27 cellular contexts compared by ENCODE assay signal in the genomic region with DNA sequence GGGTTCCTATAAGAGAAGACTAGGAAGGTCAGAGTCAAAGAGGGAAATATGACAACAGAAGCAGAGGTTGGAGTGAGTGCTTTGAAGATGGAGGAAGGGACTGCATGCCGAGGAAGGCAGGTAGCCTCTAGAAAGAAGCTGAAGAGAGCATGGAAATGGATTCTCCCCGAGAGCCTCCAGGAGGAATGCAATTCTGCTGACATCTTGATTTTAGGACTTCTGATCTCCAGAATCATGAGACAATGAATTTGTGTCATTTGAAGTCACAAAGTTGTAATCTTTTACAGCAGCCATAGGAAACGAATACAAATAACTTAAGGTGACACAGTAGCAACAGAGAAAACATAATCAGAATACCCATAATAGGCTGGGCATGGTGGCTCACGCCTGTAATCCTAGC.
DNase-seq lines count a peak whose midpoint lies in the region; ATAC-seq, FAIRE-seq and TF ChIP-seq lines count a peak whose summit lies in the region.
"Had no signal": no experiment of that assay in that cellular context is flagged by ENCODE, and none has a peak within 500 bp of the region (broad histone marks: within the 10 kb centered on the region; RNA-seq: fewer than 3 reads in every experiment).

No MANE protein-coding gene starts in this region.

- H3K4me3 ChIP-seq in A549 (no peak overlapping the region), BLaER1 (no peak overlapping the region), gastrocnemius medialis (no peak overlapping the region)
- H3K4me3 ChIP-seq: GM12878 had no signal

- H3K27me3 Mint-ChIP-seq in T-helper 17 cell = no peaks in the 10 kb centered on the region
- H3K27me3 Mint-ChIP-seq: CD4-positive, alpha-beta memory T cell; CD4-positive, CD25-positive, alpha-beta regulatory T cell had no signal

- no peaks in the 10 kb centered on the region for H3K9me3 ChIP-seq in A549
- no peaks in the 10 kb centered on the region for H3K9me3 ChIP-seq in BLaER1
- no peaks in the 10 kb centered on the region for H3K9me3 ChIP-seq in T-helper 17 cell (ENCODE audit: control insufficient read depth, low read length, poor library complexity, severe bottlenecking)
- H3K9me3 ChIP-seq in gastrocnemius medialis = no peaks in the 10 kb centered on the region

- H3K9me3 Mint-ChIP-seq in stimulated activated effector memory CD8-positive, alpha-beta T cell treated with anti-CD3 and anti-CD28 coated beads, Interleukin-12 subunit alpha, Interleukin-12 subunit beta, amount 100 ng/mL, for 72 hours = no peaks in the 10 kb centered on the region
- H3K9me3 Mint-ChIP-seq: CD8-positive, alpha-beta memory T cell had no signal

- H3K4me1 ChIP-seq in A549 (no peaks in the 10 kb centered on the region), BLaER1 (peaks cover 22% of the 10 kb centered on the region), gastrocnemius medialis (no peaks in the 10 kb centered on the region)

- no peak for FAIRE-seq in A549 (lab: Jason Lieb, UNC)
- FAIRE-seq: A204.1, GM12878, GM12892, GM18507 had no signal

- H3K9ac ChIP-seq in BLaER1 = no peak overlapping the region

- POLR2A ChIA-PET in A549 (lab: Yijun Ruan, JAX) = no interaction called here

- no peaks in the 10 kb centered on the region for H4K20me1 ChIP-seq in BLaER1

- no peaks in the 10 kb centered on the region for H3K36me3 Mint-ChIP-seq in T-helper 17 cell (ENCODE audit: low read depth)
- H3K36me3 Mint-ChIP-seq in stimulated activated effector memory CD8-positive, alpha-beta T cell treated with anti-CD3 and anti-CD28 coated beads, Interleukin-12 subunit alpha, Interleukin-12 subunit beta, amount 100 ng/mL, for 72 hours = no peaks in the 10 kb centered on the region
- H3K36me3 Mint-ChIP-seq: CD4-positive, alpha-beta memory T cell; CD8-positive, alpha-beta memory T cell had no signal

- peak overlapping the region; percentile 22 for H3K27ac Mint-ChIP-seq in T-helper 17 cell
- H3K27ac Mint-ChIP-seq in stimulated activated effector memory CD8-positive, alpha-beta T cell treated with anti-CD3 and anti-CD28 coated beads, Interleukin-12 subunit alpha, Interleukin-12 subunit beta, amount 100 ng/mL, for 72 hours = peak overlapping the region; percentile 59
- H3K27ac Mint-ChIP-seq: B cell; CD14-positive monocyte; CD4-positive, CD25-positive, alpha-beta regulatory T cell had no signal

- DNase-seq in A549 (ENCODE audit: low read depth in 1 of 2, low spot score in 1 of 2) = no peak
- DNase-seq in T-helper 17 cell = no peak
- DNase-seq in stimulated activated effector memory CD8-positive, alpha-beta T cell treated with anti-CD3 and anti-CD28 coated beads, Interleukin-12 subunit alpha, Interleukin-12 subunit beta, amount 100 ng/mL, for 72 hours (ENCODE audit: low spot score in 2 of 2) = no peak
- no peak for DNase-seq in NCI-H1105 (lab: John Stamatoyannopoulos, UW)
- no peak for DNase-seq in effector CD8-positive, alpha-beta T cell (lab: John Stamatoyannopoulos, UW)
- DNase-seq in gastrocnemius medialis = no peak
- DNase-seq: 8988T; AML-193; C1 segment of cervical spinal cord; CD4-positive, alpha-beta memory T cell; CD4-positive, CD25-positive, alpha-beta regulatory T cell; CD8-positive, alpha-beta memory T cell; COR-L47; DMS 273 treated with DMSO at 0.1 percent for 48 hours; DMS153; DMS53; DMS79; DND-41; EL; GDM1 had no signal

- no peak for TF ChIP-seq EP300 in A549 (IDR thresholded peaks at IDR 0.05)

- H3K4me2 ChIP-seq in A549 (no peak overlapping the region), BLaER1 (peak overlapping the region; percentile 54; the same call in 1 of the 2 replicates)

- no peak overlapping the region for H3K4me3 Mint-ChIP-seq in T-helper 17 cell
- no peak overlapping the region for H3K4me3 Mint-ChIP-seq in stimulated activated effector memory CD8-positive, alpha-beta T cell treated with anti-CD3 and anti-CD28 coated beads, Interleukin-12 subunit alpha, Interleukin-12 subunit beta, amount 100 ng/mL, for 72 hours
- H3K4me3 Mint-ChIP-seq: B cell; CD4-positive, alpha-beta memory T cell; CD4-positive, CD25-positive, alpha-beta regulatory T cell; CD8-positive, alpha-beta memory T cell had no signal

- 79% methylated on average over 4 of the region's 4 CpGs for WGBS in A549 (ENCODE audit: missing lambda C conversion rate)

- no peaks in the 10 kb centered on the region for H3K27me3 ChIP-seq in BLaER1
- no peaks in the 10 kb centered on the region for H3K27me3 ChIP-seq in gastrocnemius medialis

- no peak for TF ChIP-seq RAD21 in A549 (conservative IDR thresholded peaks at IDR 0.05 in 1 of 2, IDR thresholded peaks at IDR 0.05 in 1 of 2)

- intact Hi-C loops in gastrocnemius medialis (cut with DNase I; ENCODE audit: low total_unique reads) = no loop called here

- CTCF ChIA-PET in A549 (lab: Yijun Ruan, JAX) = interaction anchor here (1.4 kb wide), 1 partner anchor 17 kb away, joined by 3 read pairs; no protein-coding TSS in a partner anchor

- ATAC-seq in A549 (no peak), T-helper 17 cell (no peak), gastrocnemius medialis (no peak)
- ATAC-seq in stimulated activated effector memory CD8-positive, alpha-beta T cell treated with anti-CD3 and anti-CD28 coated beads, Interleukin-12 subunit alpha, Interleukin-12 subunit beta, amount 100 ng/mL, for 72 hours = no peak
- ATAC-seq: GM12878 had no signal

- no peak for TF ChIP-seq CTCF in A549 (IDR thresholded peaks at IDR 0.05)
- no peak for TF ChIP-seq CTCF in gastrocnemius medialis (IDR thresholded peaks at IDR 0.05 in 4 of 5, conservative IDR thresholded peaks at IDR 0.05 in 1 of 5)

- no peaks in the 10 kb centered on the region for H3K36me3 ChIP-seq in BLaER1
- no peaks in the 10 kb centered on the region for H3K36me3 ChIP-seq in gastrocnemius medialis

- H3K4me1 Mint-ChIP-seq in T-helper 17 cell = peaks cover 8% of the 10 kb centered on the region
- H3K4me1 Mint-ChIP-seq in stimulated activated effector memory CD8-positive, alpha-beta T cell treated with anti-CD3 and anti-CD28 coated beads, Interleukin-12 subunit alpha, Interleukin-12 subunit beta, amount 100 ng/mL, for 72 hours = no peaks in the 10 kb centered on the region
- H3K4me1 Mint-ChIP-seq: B cell; CD14-positive monocyte; CD4-positive, CD25-positive, alpha-beta regulatory T cell; CD8-positive, alpha-beta memory T cell had no signal

- TF ChIP-seq POLR2A in A549 (IDR thresholded peaks at IDR 0.05; ENCODE audit: low read length) (no peak), gastrocnemius medialis (IDR thresholded peaks at IDR 0.05) (no peak)

- H3K27ac ChIP-seq in A549 (no peak overlapping the region), BLaER1 (no peak overlapping the region), gastrocnemius medialis (no peak overlapping the region)

- in situ Hi-C loops in gastrocnemius medialis (cut with MboI; ENCODE audit: low sequenced_read_pairs in 4 of 4) = no loop called here

TF ChIP-seq in A549, 52 proteins besides CTCF, POLR2A, EP300 and RAD21:
- TF ChIP-seq HOXB5 (CRISPR knock-in tag; IDR thresholded peaks at IDR 0.05) (no peak), MAFK (IDR thresholded peaks at IDR 0.05; ENCODE audit: partially characterized antibody) (peak; percentile 42)
